Comparison of ENCODE assay signal across 27 cellular contexts in genomic region chr4:5683566-5683965, GRCh38. TPM values are rescaled to one million over a fixed set of nuclear protein-coding genes. Genes with fewer than 3 reads are reported as not detected.
DNase-seq lines count a peak whose midpoint lies in the region; ATAC-seq and TF ChIP-seq lines count a peak whose summit lies in the region.
"Had no signal": no experiment of that assay in that cellular context is flagged by ENCODE, and none has a peak within 500 bp of the region (broad histone marks: within the 10 kb centered on the region; RNA-seq: fewer than 3 reads in every experiment).

No MANE protein-coding gene starts in this region.

- no peaks in the 10 kb centered on the region for H3K27me3 ChIP-seq in left ventricle myocardium inferior (ENCODE audit: low read depth)
- H3K27me3 ChIP-seq in gastroesophageal sphincter, result no peaks in the 10 kb centered on the region
- H3K27me3 ChIP-seq: uterus had no signal

- TF ChIP-seq EP300 in gastroesophageal sphincter (IDR thresholded peaks at IDR 0.05), result no peak

- DNase-seq in Right ventricle myocardium inferior (ENCODE audit: missing footprints) (peak; percentile 67), left ventricle myocardium inferior (no peak), myocyte (ENCODE audit: low read depth) (peak; percentile 75), hepatic stellate cell (ENCODE audit: low spot score) (no peak)
- DNase-seq in central memory CD4-positive, alpha-beta T cell, result no peak
- DNase-seq: activated CD4-positive, alpha-beta T cell treated with anti-CD3 and anti-CD28 coated beads for 36 hours; activated CD8-positive, alpha-beta T cell treated with anti-CD3 and anti-CD28 coated beads, Interleukin-2, amount 10 ng/mL, durations not matched to agents 7 days and 5 days; anterior cingulate cortex; caudate nucleus; CD8-positive, alpha-beta T cell; DMS 273 treated with DMSO at 0.1 percent for 48 hours; NCI-H1092 treated with DMSO at 0.1 percent for 48 hours; NCI-H187; NCI-H226; NCI-H774; posterior cingulate gyrus; stimulated activated naive CD8-positive, alpha-beta T cell treated with anti-CD3 and anti-CD28 coated beads, Interleukin-15, Interleukin-2, amounts not matched to agents 100 U/mL and 50 U/mL, for 24 hours; T-helper 2 cell; uterus had no signal

- H3K27ac ChIP-seq in left ventricle myocardium inferior (replicated peaks) (no peak overlapping the region), gastroesophageal sphincter (no peak overlapping the region)
- H3K27ac ChIP-seq: thoracic aorta, uterus had no signal

- H3K4me3 ChIP-seq in left ventricle myocardium inferior (no peak overlapping the region), gastroesophageal sphincter (no peak overlapping the region)
- H3K4me3 ChIP-seq: GM23338, lung, thoracic aorta, uterus had no signal

- intact Hi-C loops in Right ventricle myocardium inferior (cut with DNase I) (no loop called here), left ventricle myocardium inferior (cut with micrococcal nuclease) (no loop called here)

- TF ChIP-seq POLR2A in gastroesophageal sphincter (IDR thresholded peaks at IDR 0.05), result no peak

- TF ChIP-seq CTCF in left ventricle myocardium inferior (IDR thresholded peaks at IDR 0.05; ENCODE audit: borderline replicate concordance) (no peak), gastroesophageal sphincter (IDR thresholded peaks at IDR 0.05) (no peak)

- H3K9me3 ChIP-seq in left ventricle myocardium inferior (replicated peaks) (peaks cover 4% of the 10 kb centered on the region), gastroesophageal sphincter (peaks cover 0 to 7% (median 0%) of the 10 kb centered on the region in 3 donors)
- H3K9me3 ChIP-seq: thoracic aorta, uterus had no signal

- 17 to 80% methylated on average over 1 to 5 of the region's 10 CpGs for WGBS in gastroesophageal sphincter (ENCODE audit: low coverage in 1 of 2), 2 donors

- ATAC-seq in Right ventricle myocardium inferior (peak; percentile 59), gastroesophageal sphincter (peak; percentile 44), GM21360 (IDR thresholded peaks at IDR 0.05; ENCODE audit: unreplicated experiment) (no peak), HG03280 (IDR thresholded peaks at IDR 0.05; ENCODE audit: unreplicated experiment) (no peak)
- ATAC-seq: activated CD4-positive, alpha-beta T cell treated with anti-CD3 and anti-CD28 coated beads for 36 hours; activated CD8-positive, alpha-beta T cell treated with anti-CD3 and anti-CD28 coated beads, Interleukin-2, amount 10 ng/mL, durations not matched to agents 7 days and 5 days; activated naive CD4-positive, alpha-beta T cell treated with anti-CD3 and anti-CD28 coated beads, Interleukin-2, amount 50 U/mL, for 72 hours; CD8-positive, alpha-beta T cell; SK-N-SH treated with all-trans-retinoic acid at 6 μM for 48 hours; stimulated activated naive CD8-positive, alpha-beta T cell treated with anti-CD3 and anti-CD28 coated beads, Interleukin-15, Interleukin-2, amounts not matched to agents 100 U/mL and 50 U/mL, for 24 hours had no signal

- H3K4me1 ChIP-seq in left ventricle myocardium inferior (no peaks in the 10 kb centered on the region), gastroesophageal sphincter (no peaks in the 10 kb centered on the region)
- H3K4me1 ChIP-seq: uterus had no signal

- H3K36me3 ChIP-seq in left ventricle myocardium inferior (peaks cover 30% of the 10 kb centered on the region), gastroesophageal sphincter (peaks cover 0 to 97% of the 10 kb centered on the region in 2 donors)
- H3K36me3 ChIP-seq: uterus had no signal

RNA-seq across cellular contexts. Expression of gene EVC2, which starts 24.8 kb away (rescaled TPM):
- 1.2 TPM for total RNA-seq in Right ventricle myocardium inferior
- total RNA-seq in left ventricle myocardium inferior, result 1.4 TPM
- total RNA-seq in gastroesophageal sphincter, result 10 to 100 TPM in 2 of 4 donors, 1 to 10 TPM in 2; 9.3 to 16.3 (median 12.4) TPM
- 10.8 and 11.6 TPM in 2 replicates for total RNA-seq in myocyte
- polyA plus RNA-seq in myocyte (2012), result 7.0 TPM

RNA-seq across cellular contexts. Expression of gene EVC, which starts 27.4 kb away (rescaled TPM):
- total RNA-seq in Right ventricle myocardium inferior (6.7 TPM), left ventricle myocardium inferior (5.1 TPM), gastroesophageal sphincter (10 to 100 TPM; 17.8 to 53.7 (median 38.1) TPM), myocyte (74.5 and 82.9 TPM in 2 replicates)
- polyA plus RNA-seq in myocyte (2012), result 40.7 TPM

Comparison
In these comparisons a context has a peak if more than half of its experiments do, and no peak if none do; other contexts are left out.
1. DNase-seq: peak in Right ventricle myocardium inferior (single experiment) and myocyte (single experiment); none in left ventricle myocardium inferior (single experiment), hepatic stellate cell (single experiment) and central memory CD4-positive, alpha-beta T cell (single experiment).
2. ATAC-seq: peak in Right ventricle myocardium inferior (single experiment) and gastroesophageal sphincter (single experiment); none in GM21360 (single experiment) and HG03280 (single experiment).